Comparison of ENCODE assay signal across 2 cellular contexts in genomic region chr9:15485836-15486678, GRCh38.
TF ChIP-seq lines count a peak whose summit lies in the region.

No MANE protein-coding gene starts in this region.

TF ChIP-seq in IMR-90, 13 proteins besides CTCF, POLR2A, EP300 and RAD21:
- TF ChIP-seq ELK1 (IDR thresholded peaks at IDR 0.05; ENCODE audit: borderline replicate concordance, low read depth, low read length) = no peak
- TF ChIP-seq CEBPB (IDR thresholded peaks at IDR 0.05; ENCODE audit: low read depth, low read length) = no peak
- peak; percentile 26; the same call in 1 of the 2 replicates for TF ChIP-seq SMC3 (IDR thresholded peaks at IDR 0.05; ENCODE audit: low read depth, low read length)

TF ChIP-seq in HepG2, 621 proteins besides CTCF, POLR2A, EP300 and RAD21:
- TF ChIP-seq RARA (CRISPR knock-in tag; IDR thresholded peaks at IDR 0.05) (no peak), ZNF816 (CRISPR knock-in tag; IDR thresholded peaks at IDR 0.05; ENCODE audit: borderline replicate concordance) (no peak), MAX (IDR thresholded peaks at IDR 0.05) (no peak), ZNF766 (CRISPR knock-in tag; IDR thresholded peaks at IDR 0.05; ENCODE audit: borderline replicate concordance) (no peak), STAG1 (CRISPR knock-in tag; IDR thresholded peaks at IDR 0.05) (peak; percentile 13; the same call in 1 of the 2 replicates), STAT5B (CRISPR knock-in tag; IDR thresholded peaks at IDR 0.05) (no peak)
